8 cellular contexts compared by ENCODE assay signal in the genomic region with DNA sequence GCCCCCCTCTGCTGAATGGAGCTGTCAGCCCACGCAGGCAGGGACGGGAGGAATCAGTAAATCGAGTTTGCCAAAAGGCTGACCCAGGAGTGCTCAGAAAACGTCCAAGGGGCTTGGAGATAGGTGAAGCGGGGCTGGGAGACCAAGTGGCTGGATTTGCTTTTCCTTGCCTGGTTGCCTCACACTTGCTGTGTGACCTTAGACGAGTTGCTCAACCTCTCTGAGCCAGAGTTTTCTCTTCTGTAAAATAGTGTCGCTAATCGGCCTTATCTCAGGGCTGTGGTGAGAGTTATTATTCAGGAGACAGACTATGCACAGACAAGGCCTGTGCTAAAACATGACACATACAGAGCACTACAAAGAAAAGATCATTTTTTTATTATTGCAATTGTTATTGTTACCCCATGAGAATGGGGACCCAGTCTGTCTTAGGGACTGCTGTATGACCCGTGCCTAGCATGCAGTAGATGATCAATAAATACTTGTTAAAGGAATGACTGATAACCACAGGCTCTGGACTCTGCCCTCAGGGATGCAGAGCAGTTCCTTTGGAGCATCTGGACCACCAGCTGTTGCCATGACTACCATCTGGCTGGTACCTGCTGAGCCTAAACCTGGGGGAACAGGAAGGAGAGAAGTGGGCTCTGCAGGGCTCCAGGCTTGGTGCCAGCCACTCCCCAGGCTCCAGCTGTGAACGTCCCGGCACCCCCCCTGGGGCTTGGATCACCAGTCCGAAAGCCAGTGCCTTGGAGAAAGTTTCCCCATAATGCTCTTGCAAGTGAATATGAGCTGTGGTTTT. TPM values are rescaled to one million over a fixed set of nuclear protein-coding genes. Genes with fewer than 3 reads are reported as not detected.
DNase-seq lines count a peak whose midpoint lies in the region; ATAC-seq and TF ChIP-seq lines count a peak whose summit lies in the region.

No MANE protein-coding gene starts in this region.

- peaks cover 34% of the 10 kb centered on the region for H3K27me3 Mint-ChIP-seq in activated CD4-positive, alpha-beta T cell treated with anti-CD3 and anti-CD28 coated beads, Interleukin-2, amount 10 ng/mL, durations not matched to agents 24 days and 14 days

- 41% methylated on average over 12 of the region's 12 CpGs for WGBS in thymus

- peak overlapping the region; percentile 55 for H3K27ac Mint-ChIP-seq in activated CD4-positive, alpha-beta T cell treated with anti-CD3 and anti-CD28 coated beads, Interleukin-2, amount 10 ng/mL, durations not matched to agents 24 days and 14 days

- ATAC-seq in left colon: no peak

- 0 out of 2 replicates have a peak, but pooled peaks cover 3% of the 10 kb centered on the region for H3K36me3 ChIP-seq in WERI-Rb-1
- no peaks in the 10 kb centered on the region for H3K36me3 ChIP-seq in iPS-15b (ENCODE audit: control insufficient read depth, insufficient read depth, low read length)
- no peaks in the 10 kb centered on the region for H3K36me3 ChIP-seq in thymus (ENCODE audit: control insufficient read depth, insufficient read depth)

- no peak for DNase-seq in activated CD4-positive, alpha-beta T cell treated with anti-CD3 and anti-CD28 coated beads, Interleukin-2, amount 10 ng/mL, durations not matched to agents 24 days and 14 days
- DNase-seq in activated CD4-positive, alpha-beta T cell treated with anti-CD3 and anti-CD28 coated beads for 4 hours: no peak
- DNase-seq in WERI-Rb-1 (no peak), ecto neural progenitor cell (ENCODE audit: low spot score) (no peak), left colon (no peak), foreskin melanocyte (no peak)

- no peaks in the 10 kb centered on the region for H3K9me3 Mint-ChIP-seq in activated CD4-positive, alpha-beta T cell treated with anti-CD3 and anti-CD28 coated beads, Interleukin-2, amount 10 ng/mL, durations not matched to agents 24 days and 14 days

- intact Hi-C loops in activated CD4-positive, alpha-beta T cell treated with anti-CD3 and anti-CD28 coated beads, Interleukin-2, amount 10 ng/mL, durations not matched to agents 24 days and 14 days (cut with micrococcal nuclease): loop anchor here (1.0 to 5.0 kb wide), 2 partner anchors 121 to 141 kb away; a partner anchor contains a TSS
- intact Hi-C loops in left colon (cut with DNase I, micrococcal nuclease): loop anchor here in 1 of 2 donors (5.0 kb wide), 1 partner anchor 121 kb away; no protein-coding TSS in a partner anchor

- no peaks in the 10 kb centered on the region for H3K36me3 Mint-ChIP-seq in activated CD4-positive, alpha-beta T cell treated with anti-CD3 and anti-CD28 coated beads, Interleukin-2, amount 10 ng/mL, durations not matched to agents 24 days and 14 days (ENCODE audit: low read depth)

- no peak overlapping the region for H3K9ac ChIP-seq in iPS-15b (ENCODE audit: low read depth, low read length)

- H3K4me3 ChIP-seq in WERI-Rb-1 (ENCODE audit: low read depth, low read length) (peak overlapping the region; percentile 41), iPS-15b (ENCODE audit: low read depth, low read length) (peak overlapping the region; percentile 48), thymus (ENCODE audit: low read length) (peak overlapping the region; percentile 31)

- H3K4me1 ChIP-seq in iPS-15b (ENCODE audit: control insufficient read depth, insufficient read depth, low read length): peaks cover 7% of the 10 kb centered on the region
- no peaks in the 10 kb centered on the region for H3K4me1 ChIP-seq in thymus (ENCODE audit: control insufficient read depth, insufficient read depth, low read length)

- H3K4me3 Mint-ChIP-seq in activated CD4-positive, alpha-beta T cell treated with anti-CD3 and anti-CD28 coated beads, Interleukin-2, amount 10 ng/mL, durations not matched to agents 24 days and 14 days: peak overlapping the region; percentile 81

- H3K27ac ChIP-seq in WERI-Rb-1: peak overlapping the region; percentile 69
- H3K27ac ChIP-seq in thymus (ENCODE audit: low read depth): no peak overlapping the region

- H3K9me3 ChIP-seq in WERI-Rb-1 (ENCODE audit: severe bottlenecking): no peaks in the 10 kb centered on the region
- no peaks in the 10 kb centered on the region for H3K9me3 ChIP-seq in iPS-15b (ENCODE audit: control insufficient read depth, insufficient read depth, low read length)
- no peaks in the 10 kb centered on the region for H3K9me3 ChIP-seq in thymus (ENCODE audit: control insufficient read depth)

- TF ChIP-seq CTCF in WERI-Rb-1 (IDR thresholded peaks at IDR 0.05; ENCODE audit: low read depth, low read length): no peak

- H3K4me1 Mint-ChIP-seq in activated CD4-positive, alpha-beta T cell treated with anti-CD3 and anti-CD28 coated beads, Interleukin-2, amount 10 ng/mL, durations not matched to agents 24 days and 14 days: peaks cover 9% of the 10 kb centered on the region

- H3K27me3 ChIP-seq in WERI-Rb-1 (ENCODE audit: insufficient read depth, low read depth, severe bottlenecking) (no peaks in the 10 kb centered on the region), iPS-15b (ENCODE audit: control insufficient read depth, insufficient read depth, low read length) (peaks cover 41% of the 10 kb centered on the region), thymus (ENCODE audit: control insufficient read depth, insufficient read depth) (peaks cover 39% of the 10 kb centered on the region)

RNA-seq across cellular contexts. Expression of a gene that starts 0.9 kb away (rescaled TPM):
- total RNA-seq in activated CD4-positive, alpha-beta T cell treated with anti-CD3 and anti-CD28 coated beads, Interleukin-2, amount 10 ng/mL, durations not matched to agents 24 days and 14 days: 0.44 and 0.76 TPM in 2 replicates
- 0.16 TPM for polyA plus RNA-seq in thymus
- under 1 TPM; 0.25 to 0.40 TPM for total RNA-seq in left colon

RNA-seq across cellular contexts. Expression of a gene that starts 31.4 kb away (rescaled TPM):
- not detected in 2 replicates for total RNA-seq in activated CD4-positive, alpha-beta T cell treated with anti-CD3 and anti-CD28 coated beads, Interleukin-2, amount 10 ng/mL, durations not matched to agents 24 days and 14 days
- 3.5 TPM for polyA plus RNA-seq in thymus
- 1 to 10 TPM; 2.8 to 9.4 TPM for total RNA-seq in left colon
